8 cellular contexts compared by ENCODE assay signal in genomic region chr6:34234667-34235604, GRCh38. TPM values are rescaled to one million over a fixed set of nuclear protein-coding genes. Genes with fewer than 3 reads are reported as not detected.
DNase-seq lines count a peak whose midpoint lies in the region; ATAC-seq and TF ChIP-seq lines count a peak whose summit lies in the region.

No MANE protein-coding gene starts in this region.

- no peak for TF ChIP-seq CTCF in coronary artery (IDR thresholded peaks at IDR 0.05)
- TF ChIP-seq CTCF in osteoblast (IDR thresholded peaks at IDR 0.05; ENCODE audit: extremely low read depth, low read depth, low read length) = no peak

- H3K4me2 ChIP-seq in osteoblast (ENCODE audit: insufficient read depth, low read length) = no peak overlapping the region

- H3K27me3 Mint-ChIP-seq in natural killer cell treated with Interleukin-12 subunit alpha and Interleukin-12 subunit beta and Interleukin-15 and Interleukin-18, amount 100 ng/mL, for 72 hours = no peaks in the 10 kb centered on the region

- H3K4me3 Mint-ChIP-seq in natural killer cell treated with Interleukin-12 subunit alpha and Interleukin-12 subunit beta and Interleukin-15 and Interleukin-18, amount 100 ng/mL, for 72 hours = peak overlapping the region; percentile 32

- H2AFZ ChIP-seq in osteoblast (ENCODE audit: low read length) = no peak overlapping the region

- peaks cover 3% of the 10 kb centered on the region for H3K36me3 ChIP-seq in osteoblast (ENCODE audit: insufficient read depth, low read length)

- H4K20me1 ChIP-seq in osteoblast (ENCODE audit: insufficient read depth, low read length) = peaks cover 4% of the 10 kb centered on the region

- peak in 4 of 6 experiments; percentile 8 to 47 (median 37) for DNase-seq in stimulated activated naive CD4-positive, alpha-beta T cell (lab: John Stamatoyannopoulos, UW)
- no peak for DNase-seq in stimulated activated naive CD4-positive, alpha-beta T cell treated with Interleukin-2 at 50 U/mL for 16 hours (lab: John Stamatoyannopoulos, UW)
- DNase-seq in coronary artery (ENCODE audit: low spot score) (no peak), osteoblast (ENCODE audit: insufficient read length, low spot score, missing footprints) (no peak), glomerular visceral epithelial cell (ENCODE audit: extremely low spot score) (no peak)
- DNase-seq in natural killer cell treated with Interleukin-12 subunit alpha and Interleukin-12 subunit beta and Interleukin-15 and Interleukin-18, amount 100 ng/mL, for 72 hours (ENCODE audit: low spot score) = no peak

- no peak for ATAC-seq in natural killer cell treated with Interleukin-12 subunit alpha and Interleukin-12 subunit beta and Interleukin-15 and Interleukin-18, amount 100 ng/mL, for 72 hours
- ATAC-seq in GM18498 (IDR thresholded peaks at IDR 0.05; ENCODE audit: unreplicated experiment) (no peak), GM18511 (IDR thresholded peaks at IDR 0.05; ENCODE audit: unreplicated experiment) (no peak)

- no peaks in the 10 kb centered on the region for H3K36me3 Mint-ChIP-seq in natural killer cell treated with Interleukin-12 subunit alpha and Interleukin-12 subunit beta and Interleukin-15 and Interleukin-18, amount 100 ng/mL, for 72 hours

- no peaks in the 10 kb centered on the region for H3K9me3 ChIP-seq in osteoblast (ENCODE audit: low read depth, low read length)

- peaks cover 26% of the 10 kb centered on the region for H3K4me1 ChIP-seq in osteoblast (ENCODE audit: insufficient read depth, low read length)

- H3K27me3 ChIP-seq in osteoblast (ENCODE audit: insufficient read depth, low read length) = no peaks in the 10 kb centered on the region

- H3K79me2 ChIP-seq in osteoblast (ENCODE audit: insufficient read depth, low read length) = peaks cover 25% of the 10 kb centered on the region

- H3K27ac ChIP-seq in coronary artery (peak overlapping the region; percentile 57 to 87), osteoblast (ENCODE audit: low read depth, low read length) (no peak overlapping the region)

- H3K9me3 Mint-ChIP-seq in natural killer cell treated with Interleukin-12 subunit alpha and Interleukin-12 subunit beta and Interleukin-15 and Interleukin-18, amount 100 ng/mL, for 72 hours = no peaks in the 10 kb centered on the region

- peak overlapping the region; percentile 85 for H3K4me3 ChIP-seq in coronary artery
- no peak overlapping the region for H3K4me3 ChIP-seq in osteoblast (ENCODE audit: insufficient read depth, low read length)

- H3K27ac Mint-ChIP-seq in natural killer cell treated with Interleukin-12 subunit alpha and Interleukin-12 subunit beta and Interleukin-15 and Interleukin-18, amount 100 ng/mL, for 72 hours = peak overlapping the region; percentile 8 to 63

- H3K4me1 Mint-ChIP-seq in natural killer cell treated with Interleukin-12 subunit alpha and Interleukin-12 subunit beta and Interleukin-15 and Interleukin-18, amount 100 ng/mL, for 72 hours (ENCODE audit: low read depth in 2 of 2) = peaks cover 13 to 18% of the 10 kb centered on the region in 2 donors

RNA-seq across cellular contexts. Expression of gene HMGA1, which starts 1.7 kb away (rescaled TPM):
- 100 to 1,000 TPM; 151 to 556 TPM for total RNA-seq in natural killer cell treated with Interleukin-12 subunit alpha and Interleukin-12 subunit beta and Interleukin-15 and Interleukin-18, amount 100 ng/mL, for 72 hours
- 59.4 and 82.8 TPM in 2 replicates for total RNA-seq in osteoblast

RNA-seq across cellular contexts. Expression of gene SMIM29, which starts 13.9 kb away (rescaled TPM):
- 10 to 100 TPM; 15.9 to 20.9 TPM for total RNA-seq in natural killer cell treated with Interleukin-12 subunit alpha and Interleukin-12 subunit beta and Interleukin-15 and Interleukin-18, amount 100 ng/mL, for 72 hours
- total RNA-seq in osteoblast = 35.1 and 44.2 TPM in 2 replicates

Comparison
In these comparisons a context has a peak if more than half of its experiments do, and no peak if none do; other contexts are left out.
1. DNase-seq: peak in stimulated activated naive CD4-positive, alpha-beta T cell (4 of 6); none in stimulated activated naive CD4-positive, alpha-beta T cell treated with Interleukin-2 at 50 U/mL for 16 hours (single experiment), coronary artery (single experiment), natural killer cell treated with Interleukin-12 subunit alpha and Interleukin-12 subunit beta and Interleukin-15 and Interleukin-18, amount 100 ng/mL, for 72 hours (single experiment), osteoblast (single experiment) and glomerular visceral epithelial cell (single experiment).